Comparison of ENCODE assay signal across 2 cellular contexts in the genomic region with DNA sequence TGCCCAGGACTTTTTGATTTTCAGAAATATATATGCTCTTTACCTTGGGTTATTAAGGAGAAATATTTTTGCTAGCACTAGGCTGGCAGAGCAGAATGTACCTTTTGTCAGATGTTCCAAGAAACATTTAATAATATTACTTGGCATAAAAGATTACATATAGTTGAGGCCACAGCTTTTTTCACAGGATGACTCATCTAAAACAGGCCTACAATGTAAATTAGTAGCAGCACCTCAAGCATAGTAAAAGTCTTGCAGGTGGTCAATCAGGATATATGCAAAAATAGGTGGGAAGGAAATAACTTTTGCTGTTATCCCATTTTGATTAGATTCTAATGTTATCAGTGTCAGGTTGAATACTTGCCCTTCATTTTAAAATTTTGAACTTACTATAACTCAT.
TF ChIP-seq lines count a peak whose summit lies in the region.

No MANE protein-coding gene starts in this region.

TF ChIP-seq in HepG2, 621 proteins besides CTCF, POLR2A, EP300 and RAD21:
- TF ChIP-seq, protein P1, sequence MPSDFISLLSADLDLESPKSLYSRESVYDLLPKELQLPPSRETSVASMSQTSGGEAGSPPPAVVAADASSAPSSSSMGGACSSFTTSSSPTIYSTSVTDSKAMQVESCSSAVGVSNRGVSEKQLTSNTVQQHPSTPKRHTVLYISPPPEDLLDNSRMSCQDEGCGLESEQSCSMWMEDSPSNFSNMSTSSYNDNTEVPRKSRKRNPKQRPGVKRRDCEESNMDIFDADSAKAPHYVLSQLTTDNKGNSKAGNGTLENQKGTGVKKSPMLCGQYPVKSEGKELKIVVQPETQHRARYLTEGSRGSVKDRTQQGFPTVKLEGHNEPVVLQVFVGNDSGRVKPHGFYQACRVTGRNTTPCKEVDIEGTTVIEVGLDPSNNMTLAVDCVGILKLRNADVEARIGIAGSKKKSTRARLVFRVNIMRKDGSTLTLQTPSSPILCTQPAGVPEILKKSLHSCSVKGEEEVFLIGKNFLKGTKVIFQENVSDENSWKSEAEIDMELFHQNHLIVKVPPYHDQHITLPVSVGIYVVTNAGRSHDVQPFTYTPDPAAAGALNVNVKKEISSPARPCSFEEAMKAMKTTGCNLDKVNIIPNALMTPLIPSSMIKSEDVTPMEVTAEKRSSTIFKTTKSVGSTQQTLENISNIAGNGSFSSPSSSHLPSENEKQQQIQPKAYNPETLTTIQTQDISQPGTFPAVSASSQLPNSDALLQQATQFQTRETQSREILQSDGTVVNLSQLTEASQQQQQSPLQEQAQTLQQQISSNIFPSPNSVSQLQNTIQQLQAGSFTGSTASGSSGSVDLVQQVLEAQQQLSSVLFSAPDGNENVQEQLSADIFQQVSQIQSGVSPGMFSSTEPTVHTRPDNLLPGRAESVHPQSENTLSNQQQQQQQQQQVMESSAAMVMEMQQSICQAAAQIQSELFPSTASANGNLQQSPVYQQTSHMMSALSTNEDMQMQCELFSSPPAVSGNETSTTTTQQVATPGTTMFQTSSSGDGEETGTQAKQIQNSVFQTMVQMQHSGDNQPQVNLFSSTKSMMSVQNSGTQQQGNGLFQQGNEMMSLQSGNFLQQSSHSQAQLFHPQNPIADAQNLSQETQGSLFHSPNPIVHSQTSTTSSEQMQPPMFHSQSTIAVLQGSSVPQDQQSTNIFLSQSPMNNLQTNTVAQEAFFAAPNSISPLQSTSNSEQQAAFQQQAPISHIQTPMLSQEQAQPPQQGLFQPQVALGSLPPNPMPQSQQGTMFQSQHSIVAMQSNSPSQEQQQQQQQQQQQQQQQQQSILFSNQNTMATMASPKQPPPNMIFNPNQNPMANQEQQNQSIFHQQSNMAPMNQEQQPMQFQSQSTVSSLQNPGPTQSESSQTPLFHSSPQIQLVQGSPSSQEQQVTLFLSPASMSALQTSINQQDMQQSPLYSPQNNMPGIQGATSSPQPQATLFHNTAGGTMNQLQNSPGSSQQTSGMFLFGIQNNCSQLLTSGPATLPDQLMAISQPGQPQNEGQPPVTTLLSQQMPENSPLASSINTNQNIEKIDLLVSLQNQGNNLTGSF (CRISPR knock-in tag; IDR thresholded peaks at IDR 0.05): no peak
- TF ChIP-seq ZSCAN25 (CRISPR knock-in tag; IDR thresholded peaks at IDR 0.05): no peak
- no peak for TF ChIP-seq ZNF766 (CRISPR knock-in tag; IDR thresholded peaks at IDR 0.05; ENCODE audit: borderline replicate concordance)
- TF ChIP-seq, protein P2, sequence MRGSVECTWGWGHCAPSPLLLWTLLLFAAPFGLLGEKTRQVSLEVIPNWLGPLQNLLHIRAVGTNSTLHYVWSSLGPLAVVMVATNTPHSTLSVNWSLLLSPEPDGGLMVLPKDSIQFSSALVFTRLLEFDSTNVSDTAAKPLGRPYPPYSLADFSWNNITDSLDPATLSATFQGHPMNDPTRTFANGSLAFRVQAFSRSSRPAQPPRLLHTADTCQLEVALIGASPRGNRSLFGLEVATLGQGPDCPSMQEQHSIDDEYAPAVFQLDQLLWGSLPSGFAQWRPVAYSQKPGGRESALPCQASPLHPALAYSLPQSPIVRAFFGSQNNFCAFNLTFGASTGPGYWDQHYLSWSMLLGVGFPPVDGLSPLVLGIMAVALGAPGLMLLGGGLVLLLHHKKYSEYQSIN (CRISPR knock-in tag; IDR thresholded peaks at IDR 0.05; ENCODE audit: borderline replicate concordance): no peak
- TF ChIP-seq ZNF235 (CRISPR knock-in tag; IDR thresholded peaks at IDR 0.05; ENCODE audit: borderline replicate concordance): no peak
- TF ChIP-seq MTF1 (CRISPR knock-in tag; IDR thresholded peaks at IDR 0.05): no peak
- TF ChIP-seq, protein P3, sequence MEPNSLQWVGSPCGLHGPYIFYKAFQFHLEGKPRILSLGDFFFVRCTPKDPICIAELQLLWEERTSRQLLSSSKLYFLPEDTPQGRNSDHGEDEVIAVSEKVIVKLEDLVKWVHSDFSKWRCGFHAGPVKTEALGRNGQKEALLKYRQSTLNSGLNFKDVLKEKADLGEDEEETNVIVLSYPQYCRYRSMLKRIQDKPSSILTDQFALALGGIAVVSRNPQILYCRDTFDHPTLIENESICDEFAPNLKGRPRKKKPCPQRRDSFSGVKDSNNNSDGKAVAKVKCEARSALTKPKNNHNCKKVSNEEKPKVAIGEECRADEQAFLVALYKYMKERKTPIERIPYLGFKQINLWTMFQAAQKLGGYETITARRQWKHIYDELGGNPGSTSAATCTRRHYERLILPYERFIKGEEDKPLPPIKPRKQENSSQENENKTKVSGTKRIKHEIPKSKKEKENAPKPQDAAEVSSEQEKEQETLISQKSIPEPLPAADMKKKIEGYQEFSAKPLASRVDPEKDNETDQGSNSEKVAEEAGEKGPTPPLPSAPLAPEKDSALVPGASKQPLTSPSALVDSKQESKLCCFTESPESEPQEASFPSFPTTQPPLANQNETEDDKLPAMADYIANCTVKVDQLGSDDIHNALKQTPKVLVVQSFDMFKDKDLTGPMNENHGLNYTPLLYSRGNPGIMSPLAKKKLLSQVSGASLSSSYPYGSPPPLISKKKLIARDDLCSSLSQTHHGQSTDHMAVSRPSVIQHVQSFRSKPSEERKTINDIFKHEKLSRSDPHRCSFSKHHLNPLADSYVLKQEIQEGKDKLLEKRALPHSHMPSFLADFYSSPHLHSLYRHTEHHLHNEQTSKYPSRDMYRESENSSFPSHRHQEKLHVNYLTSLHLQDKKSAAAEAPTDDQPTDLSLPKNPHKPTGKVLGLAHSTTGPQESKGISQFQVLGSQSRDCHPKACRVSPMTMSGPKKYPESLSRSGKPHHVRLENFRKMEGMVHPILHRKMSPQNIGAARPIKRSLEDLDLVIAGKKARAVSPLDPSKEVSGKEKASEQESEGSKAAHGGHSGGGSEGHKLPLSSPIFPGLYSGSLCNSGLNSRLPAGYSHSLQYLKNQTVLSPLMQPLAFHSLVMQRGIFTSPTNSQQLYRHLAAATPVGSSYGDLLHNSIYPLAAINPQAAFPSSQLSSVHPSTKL (CRISPR knock-in tag; IDR thresholded peaks at IDR 0.05): no peak

TF ChIP-seq in endothelial cell of umbilical vein, 7 proteins besides CTCF, POLR2A, EP300 and RAD21:
- TF ChIP-seq, protein P4, sequence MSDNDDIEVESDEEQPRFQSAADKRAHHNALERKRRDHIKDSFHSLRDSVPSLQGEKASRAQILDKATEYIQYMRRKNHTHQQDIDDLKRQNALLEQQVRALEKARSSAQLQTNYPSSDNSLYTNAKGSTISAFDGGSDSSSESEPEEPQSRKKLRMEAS (IDR thresholded peaks at IDR 0.05; ENCODE audit: insufficient read depth, insufficient read length): no peak
- TF ChIP-seq EZH2 (IDR thresholded peaks at IDR 0.05; ENCODE audit: borderline replicate concordance, low read depth, low read length, severe bottlenecking) (no peak), JUN (IDR thresholded peaks at IDR 0.05; ENCODE audit: borderline replicate concordance, insufficient read depth, insufficient read length, low read depth) (peak; percentile 25), MYC (IDR thresholded peaks at IDR 0.05; ENCODE audit: low read depth, low read length) (no peak), FOS (IDR thresholded peaks at IDR 0.05; ENCODE audit: borderline replicate concordance, insufficient read depth, low read length) (peak; percentile 71)
